In genomic region chr5:73507062-73507461, GRCh38 we compare ENCODE assay signal across 17 cellular contexts. TPM values are rescaled to one million over a fixed set of nuclear protein-coding genes. Genes with fewer than 3 reads are reported as not detected.
DNase-seq lines count a peak whose midpoint lies in the region; ATAC-seq and TF ChIP-seq lines count a peak whose summit lies in the region.
"Had no signal": no experiment of that assay in that cellular context is flagged by ENCODE, and none has a peak within 500 bp of the region (broad histone marks: within the 10 kb centered on the region; RNA-seq: fewer than 3 reads in every experiment).

No MANE protein-coding gene starts in this region.

- no peak overlapping the region for H3K4me3 ChIP-seq in neural progenitor cell
- H3K4me3 ChIP-seq: GM12878, ovary, SJCRH30 had no signal

- H3K4me1 Mint-ChIP-seq in chondrocyte (ENCODE audit: low read depth) (peaks cover 30% of the 10 kb centered on the region), neural progenitor cell (no peaks in the 10 kb centered on the region)

- peaks cover 17% of the 10 kb centered on the region for H3K36me3 Mint-ChIP-seq in chondrocyte (ENCODE audit: low read depth)
- H3K36me3 Mint-ChIP-seq in neural progenitor cell: peaks cover 12% of the 10 kb centered on the region

- DNase-seq in DMS 273 (lab: John Stamatoyannopoulos, UW; ENCODE audit: unreplicated experiment) (peak; percentile 42), DMS 273 treated with DMSO at 0.1 percent for 48 hours (lab: John Stamatoyannopoulos, UW) (no peak), chondrocyte (ENCODE audit: low spot score) (no peak), neural progenitor cell (ENCODE audit: low spot score) (no peak), AML-193 (lab: John Stamatoyannopoulos, UW) (no peak)
- DNase-seq: 8988T; activated naive CD4-positive, alpha-beta T cell treated with Interleukin-2 at 50 U/mL for 16 hours; GOT3; left cardiac atrium; NCI-H1436 treated with DMSO at 0.1 percent for 48 hours; ovary; SJCRH30; stimulated activated CD4-positive, alpha-beta T cell treated with anti-CD3 and anti-CD28 coated beads, Interleukin-4, amount 100 ng/mL, for 4 hours; T-helper 9 cell had no signal

- H3K27me3 ChIP-seq in neural progenitor cell: no peaks in the 10 kb centered on the region
- H3K27me3 ChIP-seq: ovary, SJCRH30 had no signal

- H3F3A ChIP-seq in neural progenitor cell (ENCODE audit: low read depth): peaks cover 45% of the 10 kb centered on the region

- peak overlapping the region; percentile 59 for H3K27ac Mint-ChIP-seq in chondrocyte (ENCODE audit: unreplicated experiment)
- peak overlapping the region; percentile 81 for H3K27ac Mint-ChIP-seq in neural progenitor cell

- no peak overlapping the region for H2AFZ ChIP-seq in neural progenitor cell (replicated peaks)

- no peaks in the 10 kb centered on the region for H3K9me3 ChIP-seq in neural progenitor cell (ENCODE audit: low read depth)
- H3K9me3 ChIP-seq: ovary, SJCRH30 had no signal

- H4K20me1 ChIP-seq in neural progenitor cell (ENCODE audit: low read depth): peaks cover 21% of the 10 kb centered on the region

- no peak overlapping the region for H3K4me3 Mint-ChIP-seq in chondrocyte (ENCODE audit: unreplicated experiment)
- no peak overlapping the region for H3K4me3 Mint-ChIP-seq in neural progenitor cell
- H3K4me3 Mint-ChIP-seq: brain had no signal

- no peaks in the 10 kb centered on the region for H3K4me1 ChIP-seq in neural progenitor cell
- H3K4me1 ChIP-seq: SJCRH30 had no signal

- H3K36me3 ChIP-seq in neural progenitor cell: peaks cover 37% of the 10 kb centered on the region
- H3K36me3 ChIP-seq: ovary had no signal

- H3K9me3 Mint-ChIP-seq in chondrocyte (ENCODE audit: low read depth) (no peaks in the 10 kb centered on the region), neural progenitor cell (no peaks in the 10 kb centered on the region)
- H3K9me3 Mint-ChIP-seq: brain had no signal

- no peak for ATAC-seq in GM18511 (IDR thresholded peaks at IDR 0.05; ENCODE audit: unreplicated experiment)
- ATAC-seq: left cardiac atrium had no signal

- H3K79me2 ChIP-seq in neural progenitor cell (ENCODE audit: low read depth): peaks cover 16% of the 10 kb centered on the region

- no peak overlapping the region for H3K9ac ChIP-seq in neural progenitor cell

- H3K27ac ChIP-seq in neural progenitor cell: no peak overlapping the region
- H3K27ac ChIP-seq: ovary, SJCRH30 had no signal

- no peaks in the 10 kb centered on the region for H3K27me3 Mint-ChIP-seq in chondrocyte (ENCODE audit: low read depth)
- no peaks in the 10 kb centered on the region for H3K27me3 Mint-ChIP-seq in neural progenitor cell (ENCODE audit: insufficient read depth, low read depth)
- H3K27me3 Mint-ChIP-seq: brain had no signal

- H3K4me2 ChIP-seq in neural progenitor cell: no peak overlapping the region

- no peak for TF ChIP-seq CTCF in chondrocyte (IDR thresholded peaks at IDR 0.05)
- TF ChIP-seq CTCF in neural progenitor cell (IDR thresholded peaks at IDR 0.05): no peak

RNA-seq across cellular contexts. Expression of gene BTF3, which starts 8.8 kb away (rescaled TPM):
- 378 to 404 TPM (median 384 TPM) in 3 replicates for total RNA-seq in chondrocyte
- total RNA-seq in neural progenitor cell (ENCODE audit: low replicate concordance): 519 and 885 TPM in 2 replicates

RNA-seq across cellular contexts. Expression of gene ANKRA2, which starts 58.4 kb away (rescaled TPM):
- total RNA-seq in chondrocyte (14.9 to 19.2 TPM (median 18.9 TPM) in 3 replicates), neural progenitor cell (ENCODE audit: low replicate concordance) (32.7 and 64.3 TPM in 2 replicates)

RNA-seq across cellular contexts. Expression of gene UTP15, which starts 58.5 kb away (rescaled TPM):
- total RNA-seq in chondrocyte (16.7 to 21.6 TPM (median 18.4 TPM) in 3 replicates), neural progenitor cell (ENCODE audit: low replicate concordance) (22.1 and 34.4 TPM in 2 replicates)

RNA-seq across cellular contexts. Expression of gene FOXD1, which starts 58.5 kb away (rescaled TPM):
- total RNA-seq in chondrocyte (28.1 to 78.9 TPM (median 28.6 TPM) in 3 replicates), neural progenitor cell (ENCODE audit: low replicate concordance) (0.12 TPM in 1 of 2 replicates, not detected in the other)
- total RNA-seq: GM12878 had no signal
